ENCODE assay signal across 2 cellular contexts in the genomic region with DNA sequence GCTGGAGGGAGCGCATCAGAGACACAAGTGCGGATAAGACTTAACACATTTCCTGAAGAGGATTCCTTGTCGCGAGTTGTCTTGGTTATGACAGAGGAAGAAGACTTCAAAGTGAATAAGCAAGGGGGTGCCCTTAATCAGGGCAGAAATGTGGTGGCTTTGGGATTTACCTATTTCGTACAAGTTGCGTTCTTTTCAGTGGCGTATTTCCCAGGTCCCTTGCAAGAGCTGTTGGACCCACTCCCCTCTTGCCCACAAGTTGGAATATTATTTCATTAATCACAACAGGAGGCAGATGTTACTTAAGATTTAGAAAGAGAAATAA.
TF ChIP-seq lines count a peak whose summit lies in the region.

No MANE protein-coding gene starts in this region.

TF ChIP-seq in SK-N-SH, 30 proteins besides CTCF, POLR2A, EP300 and RAD21:
- TF ChIP-seq, protein P1, sequence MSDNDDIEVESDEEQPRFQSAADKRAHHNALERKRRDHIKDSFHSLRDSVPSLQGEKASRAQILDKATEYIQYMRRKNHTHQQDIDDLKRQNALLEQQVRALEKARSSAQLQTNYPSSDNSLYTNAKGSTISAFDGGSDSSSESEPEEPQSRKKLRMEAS (IDR thresholded peaks at IDR 0.05; ENCODE audit: low read depth), result no peak
- no peak for TF ChIP-seq IRF3 (IDR thresholded peaks at IDR 0.05; ENCODE audit: low read depth, low read length)
- no peak for TF ChIP-seq SIN3A (IDR thresholded peaks at IDR 0.05; ENCODE audit: borderline replicate concordance, low read depth, low read length)
- TF ChIP-seq, protein P2, sequence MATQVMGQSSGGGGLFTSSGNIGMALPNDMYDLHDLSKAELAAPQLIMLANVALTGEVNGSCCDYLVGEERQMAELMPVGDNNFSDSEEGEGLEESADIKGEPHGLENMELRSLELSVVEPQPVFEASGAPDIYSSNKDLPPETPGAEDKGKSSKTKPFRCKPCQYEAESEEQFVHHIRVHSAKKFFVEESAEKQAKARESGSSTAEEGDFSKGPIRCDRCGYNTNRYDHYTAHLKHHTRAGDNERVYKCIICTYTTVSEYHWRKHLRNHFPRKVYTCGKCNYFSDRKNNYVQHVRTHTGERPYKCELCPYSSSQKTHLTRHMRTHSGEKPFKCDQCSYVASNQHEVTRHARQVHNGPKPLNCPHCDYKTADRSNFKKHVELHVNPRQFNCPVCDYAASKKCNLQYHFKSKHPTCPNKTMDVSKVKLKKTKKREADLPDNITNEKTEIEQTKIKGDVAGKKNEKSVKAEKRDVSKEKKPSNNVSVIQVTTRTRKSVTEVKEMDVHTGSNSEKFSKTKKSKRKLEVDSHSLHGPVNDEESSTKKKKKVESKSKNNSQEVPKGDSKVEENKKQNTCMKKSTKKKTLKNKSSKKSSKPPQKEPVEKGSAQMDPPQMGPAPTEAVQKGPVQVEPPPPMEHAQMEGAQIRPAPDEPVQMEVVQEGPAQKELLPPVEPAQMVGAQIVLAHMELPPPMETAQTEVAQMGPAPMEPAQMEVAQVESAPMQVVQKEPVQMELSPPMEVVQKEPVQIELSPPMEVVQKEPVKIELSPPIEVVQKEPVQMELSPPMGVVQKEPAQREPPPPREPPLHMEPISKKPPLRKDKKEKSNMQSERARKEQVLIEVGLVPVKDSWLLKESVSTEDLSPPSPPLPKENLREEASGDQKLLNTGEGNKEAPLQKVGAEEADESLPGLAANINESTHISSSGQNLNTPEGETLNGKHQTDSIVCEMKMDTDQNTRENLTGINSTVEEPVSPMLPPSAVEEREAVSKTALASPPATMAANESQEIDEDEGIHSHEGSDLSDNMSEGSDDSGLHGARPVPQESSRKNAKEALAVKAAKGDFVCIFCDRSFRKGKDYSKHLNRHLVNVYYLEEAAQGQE (IDR thresholded peaks at IDR 0.05; ENCODE audit: low read depth, low read length), result no peak
- TF ChIP-seq, protein P3, sequence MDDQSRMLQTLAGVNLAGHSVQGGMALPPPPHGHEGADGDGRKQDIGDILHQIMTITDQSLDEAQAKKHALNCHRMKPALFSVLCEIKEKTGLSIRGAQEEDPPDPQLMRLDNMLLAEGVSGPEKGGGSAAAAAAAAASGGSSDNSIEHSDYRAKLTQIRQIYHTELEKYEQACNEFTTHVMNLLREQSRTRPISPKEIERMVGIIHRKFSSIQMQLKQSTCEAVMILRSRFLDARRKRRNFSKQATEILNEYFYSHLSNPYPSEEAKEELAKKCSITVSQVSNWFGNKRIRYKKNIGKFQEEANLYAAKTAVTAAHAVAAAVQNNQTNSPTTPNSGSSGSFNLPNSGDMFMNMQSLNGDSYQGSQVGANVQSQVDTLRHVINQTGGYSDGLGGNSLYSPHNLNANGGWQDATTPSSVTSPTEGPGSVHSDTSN (IDR thresholded peaks at IDR 0.05), result no peak
- TF ChIP-seq FOXJ3 (CRISPR knock-in tag; IDR thresholded peaks at IDR 0.05), result no peak
- no peak for TF ChIP-seq ELF1 (IDR thresholded peaks at IDR 0.05)
- TF ChIP-seq SMC3 (IDR thresholded peaks at IDR 0.05; ENCODE audit: low read depth, low read length), result no peak
- TF ChIP-seq, protein P4, sequence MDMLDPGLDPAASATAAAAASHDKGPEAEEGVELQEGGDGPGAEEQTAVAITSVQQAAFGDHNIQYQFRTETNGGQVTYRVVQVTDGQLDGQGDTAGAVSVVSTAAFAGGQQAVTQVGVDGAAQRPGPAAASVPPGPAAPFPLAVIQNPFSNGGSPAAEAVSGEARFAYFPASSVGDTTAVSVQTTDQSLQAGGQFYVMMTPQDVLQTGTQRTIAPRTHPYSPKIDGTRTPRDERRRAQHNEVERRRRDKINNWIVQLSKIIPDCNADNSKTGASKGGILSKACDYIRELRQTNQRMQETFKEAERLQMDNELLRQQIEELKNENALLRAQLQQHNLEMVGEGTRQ (IDR thresholded peaks at IDR 0.05; ENCODE audit: borderline replicate concordance, low read depth, low read length), result no peak
- TF ChIP-seq FOXM1 (IDR thresholded peaks at IDR 0.05; ENCODE audit: low read depth), result no peak
- TF ChIP-seq TEAD4 (IDR thresholded peaks at IDR 0.05; ENCODE audit: borderline replicate concordance, insufficient read depth), result no peak
- no peak for TF ChIP-seq RFX5 (IDR thresholded peaks at IDR 0.05; ENCODE audit: low read length)
- TF ChIP-seq NFIC (IDR thresholded peaks at IDR 0.05; ENCODE audit: borderline replicate concordance), result no peak
- no peak for TF ChIP-seq POLR2AphosphoS5 (IDR thresholded peaks at IDR 0.05; ENCODE audit: low read depth, low read length)
- TF ChIP-seq FOSL2 (IDR thresholded peaks at IDR 0.05; ENCODE audit: borderline replicate concordance, low read depth), result no peak

TF ChIP-seq in SK-N-SH treated with all-trans-retinoic acid at 6 μM for 48 hours, 23 proteins besides CTCF, POLR2A, EP300 and RAD21:
- TF ChIP-seq POU6F1 (CRISPR knock-in tag; IDR thresholded peaks at IDR 0.05; ENCODE audit: borderline replicate concordance, low read depth), result no peak
- no peak for TF ChIP-seq TCF4 (CRISPR knock-in tag; IDR thresholded peaks at IDR 0.05; ENCODE audit: borderline replicate concordance)
- TF ChIP-seq GLIS3 (CRISPR knock-in tag; IDR thresholded peaks at IDR 0.05), result no peak
- TF ChIP-seq ZC3H10 (CRISPR knock-in tag; IDR thresholded peaks at IDR 0.05), result no peak
- TF ChIP-seq ISL1 (CRISPR knock-in tag; IDR thresholded peaks at IDR 0.05), result no peak
TF ChIP-seq in SK-N-SH treated with all-trans-retinoic acid at 6 μM for 48 hours: peak in this region for 0.
